ENCODE assay signal across 19 cellular contexts in genomic region chr21:16770279-16770678, GRCh38.
DNase-seq lines count a peak whose midpoint lies in the region; ATAC-seq, FAIRE-seq and TF ChIP-seq lines count a peak whose summit lies in the region.
"Had no signal": no experiment of that assay in that cellular context is flagged by ENCODE, and none has a peak within 500 bp of the region (broad histone marks: within the 10 kb centered on the region; RNA-seq: fewer than 3 reads in every experiment).

No MANE protein-coding gene starts in this region.

- H3K4me1 ChIP-seq in HEK293 (ENCODE audit: control insufficient read depth, insufficient read depth, low read length) (no peaks in the 10 kb centered on the region), astrocyte (ENCODE audit: insufficient read depth, low read length) (no peaks in the 10 kb centered on the region)

- no peaks in the 10 kb centered on the region for H3K9me3 Mint-ChIP-seq in astrocyte (ENCODE audit: unreplicated experiment)

- ATAC-seq in GM19324 (IDR thresholded peaks at IDR 0.05; ENCODE audit: low FRiP score, unreplicated experiment) (no peak), GM19023 (IDR thresholded peaks at IDR 0.05; ENCODE audit: unreplicated experiment) (no peak)
- ATAC-seq: HCT116 had no signal

- H3K9me3 ChIP-seq in HEK293 (ENCODE audit: control insufficient read depth, insufficient read depth, low read depth, low read length) = no peaks in the 10 kb centered on the region
- no peaks in the 10 kb centered on the region for H3K9me3 ChIP-seq in astrocyte (ENCODE audit: insufficient read depth, low read depth, low read length)

- H3K27ac Mint-ChIP-seq in astrocyte (ENCODE audit: unreplicated experiment) = no peak overlapping the region
- H3K27ac Mint-ChIP-seq: B cell; CD4-positive, alpha-beta T cell had no signal

- no peak overlapping the region for H3K27ac ChIP-seq in HEK293 (ENCODE audit: extremely low read depth, low read depth, low read length)
- no peak overlapping the region for H3K27ac ChIP-seq in astrocyte (ENCODE audit: low read depth, low read length)
- H3K27ac ChIP-seq: GM23248 had no signal

- DNase-seq in AG04449 (ENCODE audit: low read depth, low spot score) = peak; percentile 7
- DNase-seq in astrocyte (ENCODE audit: low read depth) = peak; percentile 37
- DNase-seq in fibroblast of pulmonary artery (ENCODE audit: low read depth) = peak; percentile 3
- DNase-seq in NCI-H446 treated with DMSO at 0.1 percent for 48 hours (lab: John Stamatoyannopoulos, UW) = no peak
- no peak for DNase-seq in NCI-H2029 treated with DMSO at 0.1 percent for 48 hours (lab: John Stamatoyannopoulos, UW)
- DNase-seq: 8988T; C1 segment of cervical spinal cord; Calu3; CD4-positive, alpha-beta T cell; DMS79; GDM1; GM23248 had no signal

- H3K36me3 ChIP-seq in HEK293 (ENCODE audit: control insufficient read depth in 2 of 2, insufficient read depth in 1 of 2, low read length in 2 of 2) = no peaks in the 10 kb centered on the region
- H3K36me3 ChIP-seq in astrocyte (ENCODE audit: insufficient read depth, low read length) = no peaks in the 10 kb centered on the region

- no peak overlapping the region for H3K4me3 ChIP-seq in AG04449 (ENCODE audit: low read depth, low read length)
- H3K4me3 ChIP-seq in HEK293 (ENCODE audit: low read depth, low read length) = no peak overlapping the region
- no peak overlapping the region for H3K4me3 ChIP-seq in astrocyte (ENCODE audit: insufficient read depth, low read depth, low read length)
- no peak overlapping the region for H3K4me3 ChIP-seq in fibroblast of pulmonary artery (replicated peaks; ENCODE audit: low read depth, low read length)
- H3K4me3 ChIP-seq: GM23248 had no signal

- peaks cover 18% of the 10 kb centered on the region for H3K4me1 Mint-ChIP-seq in astrocyte (ENCODE audit: low read depth, unreplicated experiment)
- H3K4me1 Mint-ChIP-seq: B cell had no signal

- H3K79me2 ChIP-seq in astrocyte (ENCODE audit: insufficient read depth, low read length) = no peaks in the 10 kb centered on the region

- no peak overlapping the region for H3K4me2 ChIP-seq in astrocyte (ENCODE audit: low read length)

- no peak for TF ChIP-seq CTCF in AG04449 (IDR thresholded peaks at IDR 0.05; ENCODE audit: insufficient read depth, low read length, missing control alignments)
- TF ChIP-seq CTCF in HEK293 (tag by site-specific recombination; IDR thresholded peaks at IDR 0.05) = no peak
- no peak for TF ChIP-seq CTCF in astrocyte (IDR thresholded peaks at IDR 0.05; ENCODE audit: insufficient read depth, low read depth, low read length)
- no peak for TF ChIP-seq CTCF in fibroblast of pulmonary artery (IDR thresholded peaks at IDR 0.05; ENCODE audit: low read length, missing control alignments)

- POLR2A ChIA-PET in AG04449 (lab: Yijun Ruan, JAX) (no interaction called here), HEK293 (lab: Yijun Ruan, JAX) (no interaction called here)

- CTCF ChIA-PET in AG04449 (lab: Yijun Ruan, JAX) = no interaction called here
- CTCF ChIA-PET in HEK293 (lab: Yijun Ruan, JAX) = no interaction called here

- no peaks in the 10 kb centered on the region for H3K27me3 Mint-ChIP-seq in astrocyte (ENCODE audit: low read depth, unreplicated experiment)
- H3K27me3 Mint-ChIP-seq: B cell; CD4-positive, alpha-beta T cell had no signal

- FAIRE-seq in astrocyte (lab: Jason Lieb, UNC) = no peak
- FAIRE-seq: GM12892, H54 had no signal

- no peaks in the 10 kb centered on the region for H3K27me3 ChIP-seq in astrocyte (ENCODE audit: insufficient read depth, low read length)

- H3K36me3 Mint-ChIP-seq in astrocyte (ENCODE audit: low read depth, unreplicated experiment) = no peaks in the 10 kb centered on the region

- no peak overlapping the region for H3K4me3 Mint-ChIP-seq in astrocyte (ENCODE audit: unreplicated experiment)
- H3K4me3 Mint-ChIP-seq: B cell; CD4-positive, alpha-beta T cell had no signal

- no peak overlapping the region for H2AFZ ChIP-seq in astrocyte (ENCODE audit: low read depth, low read length)
- H2AFZ ChIP-seq: GM23248 had no signal

- no peak overlapping the region for H3K9ac ChIP-seq in astrocyte (ENCODE audit: low read length)
- H3K9ac ChIP-seq: GM23248 had no signal

- H4K20me1 ChIP-seq in astrocyte (ENCODE audit: insufficient read depth, low read length) = no peaks in the 10 kb centered on the region

TF ChIP-seq in HEK293, 187 proteins besides CTCF, POLR2A, EP300 and RAD21:
- TF ChIP-seq ATF2 (tag by site-specific recombination; IDR thresholded peaks at IDR 0.05; ENCODE audit: low read depth) (0 out of 2 replicates have a peak, but pooled peaks have one; percentile 19), ZNF623 (tag by site-specific recombination; IDR thresholded peaks at IDR 0.05) (no peak), ZNF292 (tag by site-specific recombination; IDR thresholded peaks at IDR 0.05; ENCODE audit: borderline replicate concordance, low read depth) (no peak), KLF1 (tag by site-specific recombination; IDR thresholded peaks at IDR 0.05) (no peak), ZNF624 (tag by site-specific recombination; IDR thresholded peaks at IDR 0.05) (no peak)

Comparison
In these comparisons a context has a peak if more than half of its experiments do, and no peak if none do; other contexts are left out.
1. DNase-seq: peak in AG04449 (single experiment), astrocyte (single experiment) and fibroblast of pulmonary artery (single experiment); none in NCI-H446 treated with DMSO at 0.1 percent for 48 hours (single experiment) and NCI-H2029 treated with DMSO at 0.1 percent for 48 hours (single experiment).